In the genomic region with DNA sequence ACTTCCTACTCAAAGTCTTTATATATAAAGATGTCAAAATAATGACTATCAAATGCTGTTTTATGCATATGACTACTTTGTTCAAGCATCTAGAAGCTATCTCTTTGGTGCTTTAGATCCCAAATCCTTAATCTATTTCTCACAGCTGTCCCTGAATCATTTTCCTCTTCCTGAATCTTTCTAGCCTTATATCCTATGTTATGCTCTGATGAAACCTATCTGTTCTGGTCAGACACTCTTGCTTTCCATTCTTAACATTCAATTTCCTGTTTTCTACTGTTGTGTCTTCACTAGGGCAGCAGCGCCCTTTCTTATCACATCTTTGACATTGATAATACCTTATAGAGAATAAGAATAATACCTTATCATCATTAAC, we compare ENCODE assay signal across 1 cellular context.
TF ChIP-seq lines count a peak whose summit lies in the region.

No MANE protein-coding gene starts in this region.

TF ChIP-seq in SK-N-SH treated with all-trans-retinoic acid at 6 μM for 48 hours, 23 proteins besides CTCF, POLR2A, EP300 and RAD21 (continued from another document):
- no peak for TF ChIP-seq CSDC2 (CRISPR knock-in tag; IDR thresholded peaks at IDR 0.05)
